In the genomic region with DNA sequence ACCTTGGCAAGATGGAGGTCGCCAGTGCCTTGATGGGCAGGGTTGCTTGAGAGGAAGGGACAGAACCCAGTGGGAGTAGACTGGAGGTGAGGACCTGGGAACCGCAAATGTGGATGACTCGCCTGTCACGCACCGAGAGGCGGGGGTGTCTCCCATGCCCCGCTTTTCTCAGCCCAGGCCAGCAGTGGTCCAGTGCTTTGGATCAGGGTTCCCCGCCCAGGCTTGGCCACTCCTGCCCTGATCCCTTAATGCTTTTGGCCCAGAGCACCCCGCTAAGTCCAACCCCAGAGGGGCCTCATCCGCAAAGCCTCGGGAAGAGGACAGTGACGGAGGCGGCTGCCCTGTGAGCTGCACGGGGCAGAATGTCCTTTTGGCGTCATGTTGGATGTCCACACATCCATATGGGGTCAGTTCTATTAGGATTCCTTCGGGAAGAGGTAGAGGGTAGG, we compare ENCODE assay signal across 23 cellular contexts. TPM values are rescaled to one million over a fixed set of nuclear protein-coding genes. Genes with fewer than 3 reads are reported as not detected.
A peak's percentile ranks its signal among the peaks of the same experiment; 100 is the strongest.
DNase-seq lines count a peak whose midpoint lies in the region; ATAC-seq and TF ChIP-seq lines count a peak whose summit lies in the region.
"Had no signal": no experiment of that assay in that cellular context is flagged by ENCODE, and none has a peak within 500 bp of the region (broad histone marks: within the 10 kb centered on the region; RNA-seq: fewer than 3 reads in every experiment).

No MANE protein-coding gene starts in this region.

- no peak for DNase-seq in activated CD4-positive, alpha-beta T cell treated with anti-CD3 and anti-CD28 coated beads for 36 hours
- DNase-seq in activated CD4-positive, alpha-beta T cell treated with anti-CD3 and anti-CD28 coated beads for 48 hours, result no peak
- no peak for DNase-seq in GM23338 (ENCODE audit: low spot score)
- no peak for DNase-seq in activated naive CD8-positive, alpha-beta T cell treated with anti-CD3 and anti-CD28 coated beads for 36 hours
- no peak for DNase-seq in neural crest cell (ENCODE audit: low read depth, low spot score)
- no peak for DNase-seq in T-helper 1 cell
- DNase-seq in NCI-H2196 (lab: John Stamatoyannopoulos, UW; ENCODE audit: unreplicated experiment), result no peak
- DNase-seq in GM20000 (ENCODE audit: low spot score), result no peak
- DNase-seq: activated naive CD4-positive, alpha-beta T cell; DMS53; effector CD4-positive, alpha-beta T cell; NCI-H1092; OCI-M1; stimulated activated naive CD4-positive, alpha-beta T cell treated with Interleukin-2 at 50 U/mL for 16 hours had no signal

- H3K36me3 ChIP-seq in GM23338 (ENCODE audit: insufficient read depth), result peaks cover 9% of the 10 kb centered on the region; the same call in 1 of the 2 replicates
- H3K36me3 ChIP-seq: breast epithelium had no signal

- no peak for ATAC-seq in activated CD4-positive, alpha-beta T cell treated with anti-CD3 and anti-CD28 coated beads for 36 hours
- no peak for ATAC-seq in GM23338
- ATAC-seq: heart right ventricle had no signal

- no peaks in the 10 kb centered on the region for H3K9me2 ChIP-seq in GM23338 (ENCODE audit: insufficient read depth)

- H3K4me1 ChIP-seq in GM23338 (ENCODE audit: insufficient read depth), result no peaks in the 10 kb centered on the region; the same call in 1 of the 2 replicates

- POLR2A ChIA-PET in activated CD4-positive, alpha-beta T cell treated with anti-CD3 and anti-CD28 coated beads for 36 hours (lab: Charles Lee), result no interaction called here

- peaks cover 19% of the 10 kb centered on the region for H3K4me1 Mint-ChIP-seq in activated CD4-positive, alpha-beta T cell treated with anti-CD3 and anti-CD28 coated beads for 36 hours
- H3K4me1 Mint-ChIP-seq in GM23338 (peaks cover 16% of the 10 kb centered on the region), neural crest cell (peaks cover 18% of the 10 kb centered on the region)
- peaks cover 11% of the 10 kb centered on the region for H3K4me1 Mint-ChIP-seq in activated naive CD8-positive, alpha-beta T cell treated with anti-CD3 and anti-CD28 coated beads for 36 hours

- H3F3A ChIP-seq in GM23338 (replicated peaks; ENCODE audit: low read depth), result 0 out of 2 replicates have a peak, but pooled peaks cover 3% of the 10 kb centered on the region

- no peak overlapping the region for H3K27ac Mint-ChIP-seq in activated CD4-positive, alpha-beta T cell treated with anti-CD3 and anti-CD28 coated beads for 36 hours
- H3K27ac Mint-ChIP-seq in GM23338 (no peak overlapping the region), neural crest cell (ENCODE audit: unreplicated experiment) (no peak overlapping the region)
- no peak overlapping the region for H3K27ac Mint-ChIP-seq in activated naive CD8-positive, alpha-beta T cell treated with anti-CD3 and anti-CD28 coated beads for 36 hours

- peak overlapping the region; percentile 85 for H3K4me3 Mint-ChIP-seq in activated CD4-positive, alpha-beta T cell treated with anti-CD3 and anti-CD28 coated beads for 36 hours
- H3K4me3 Mint-ChIP-seq in GM23338, result peak overlapping the region; percentile 82; the same call in 2 of the 3 replicates
- H3K4me3 Mint-ChIP-seq in activated naive CD8-positive, alpha-beta T cell treated with anti-CD3 and anti-CD28 coated beads for 36 hours, result peak overlapping the region; percentile 93
- H3K4me3 Mint-ChIP-seq in neural crest cell, result peak overlapping the region; percentile 57

- H3K27me3 ChIP-seq in GM23338 (ENCODE audit: insufficient read depth), result no peaks in the 10 kb centered on the region
- H3K27me3 ChIP-seq: BLaER1, breast epithelium, heart right ventricle had no signal

- peaks cover 36% of the 10 kb centered on the region for H3K36me3 Mint-ChIP-seq in activated CD4-positive, alpha-beta T cell treated with anti-CD3 and anti-CD28 coated beads for 36 hours (ENCODE audit: low read depth)
- H3K36me3 Mint-ChIP-seq in GM23338 (ENCODE audit: low read depth), result peaks cover 39% of the 10 kb centered on the region
- peaks cover 30% of the 10 kb centered on the region for H3K36me3 Mint-ChIP-seq in activated naive CD8-positive, alpha-beta T cell treated with anti-CD3 and anti-CD28 coated beads for 36 hours
- H3K36me3 Mint-ChIP-seq in neural crest cell (ENCODE audit: low read depth), result peaks cover 4% of the 10 kb centered on the region

- no peak overlapping the region for H3K27ac ChIP-seq in GM23338 (ENCODE audit: low read depth)
- H3K27ac ChIP-seq: 22Rv1, BLaER1, breast epithelium, heart right ventricle, SK-N-MC had no signal

- intact Hi-C loops in activated CD4-positive, alpha-beta T cell treated with anti-CD3 and anti-CD28 coated beads for 36 hours (cut with DNase I, micrococcal nuclease), result loop anchor here in 1 of 2 experiments (5.0 kb wide), 2 partner anchors 99 to 1436 kb away; a partner anchor contains a TSS

- H3K27me3 Mint-ChIP-seq in activated CD4-positive, alpha-beta T cell treated with anti-CD3 and anti-CD28 coated beads for 36 hours, result no peaks in the 10 kb centered on the region
- peaks cover 14% of the 10 kb centered on the region for H3K27me3 Mint-ChIP-seq in GM23338 (ENCODE audit: insufficient read depth, low read depth, poor library complexity)
- H3K27me3 Mint-ChIP-seq in activated naive CD8-positive, alpha-beta T cell treated with anti-CD3 and anti-CD28 coated beads for 36 hours, result peaks cover under 1% of the 10 kb centered on the region
- no peaks in the 10 kb centered on the region for H3K27me3 Mint-ChIP-seq in neural crest cell (ENCODE audit: low read depth)

- H4K20me1 ChIP-seq in GM23338 (replicated peaks; ENCODE audit: insufficient read depth), result no peaks in the 10 kb centered on the region; the same call in 1 of the 2 replicates

- H2AFZ ChIP-seq in GM23338, result no peak overlapping the region

- peaks cover 19% of the 10 kb centered on the region for H3K79me2 ChIP-seq in GM23338 (replicated peaks; ENCODE audit: insufficient read depth)

- H3K9me3 Mint-ChIP-seq in activated CD4-positive, alpha-beta T cell treated with anti-CD3 and anti-CD28 coated beads for 36 hours (ENCODE audit: low read depth), result no peaks in the 10 kb centered on the region
- H3K9me3 Mint-ChIP-seq in GM23338 (no peaks in the 10 kb centered on the region; the same call in 2 of the 3 replicates), neural crest cell (no peaks in the 10 kb centered on the region)
- H3K9me3 Mint-ChIP-seq in activated naive CD8-positive, alpha-beta T cell treated with anti-CD3 and anti-CD28 coated beads for 36 hours, result no peaks in the 10 kb centered on the region

- H3K4me3 ChIP-seq in GM23338, result no peak overlapping the region
- H3K4me3 ChIP-seq: BLaER1, heart right ventricle had no signal

- CTCF ChIA-PET in activated CD4-positive, alpha-beta T cell treated with anti-CD3 and anti-CD28 coated beads for 36 hours (lab: Charles Lee), result no interaction called here

- no peak overlapping the region for H3K4me2 ChIP-seq in GM23338

- TF ChIP-seq CTCF in GM23338 (conservative IDR thresholded peaks at IDR 0.05; ENCODE audit: low read depth in 2 of 2) (no peak), neural crest cell (conservative IDR thresholded peaks at IDR 0.05) (no peak), GM20000 (IDR thresholded peaks at IDR 0.05; ENCODE audit: extremely low read depth, missing control alignments) (no peak)

TF ChIP-seq in GM23338, 12 proteins besides CTCF, POLR2A, EP300 and RAD21 (continues in another document):
- TF ChIP-seq ZNF331 (CRISPR knock-in tag; IDR thresholded peaks at IDR 0.05; ENCODE audit: low read depth) (no peak), EZH2phosphoT487 (IDR thresholded peaks at IDR 0.05; ENCODE audit: unreplicated experiment) (no peak), EZH2 (IDR thresholded peaks at IDR 0.05; ENCODE audit: low read depth, unreplicated experiment) (no peak), ZNF114 (CRISPR knock-in tag; IDR thresholded peaks at IDR 0.05) (no peak)
- TF ChIP-seq, protein P1, sequence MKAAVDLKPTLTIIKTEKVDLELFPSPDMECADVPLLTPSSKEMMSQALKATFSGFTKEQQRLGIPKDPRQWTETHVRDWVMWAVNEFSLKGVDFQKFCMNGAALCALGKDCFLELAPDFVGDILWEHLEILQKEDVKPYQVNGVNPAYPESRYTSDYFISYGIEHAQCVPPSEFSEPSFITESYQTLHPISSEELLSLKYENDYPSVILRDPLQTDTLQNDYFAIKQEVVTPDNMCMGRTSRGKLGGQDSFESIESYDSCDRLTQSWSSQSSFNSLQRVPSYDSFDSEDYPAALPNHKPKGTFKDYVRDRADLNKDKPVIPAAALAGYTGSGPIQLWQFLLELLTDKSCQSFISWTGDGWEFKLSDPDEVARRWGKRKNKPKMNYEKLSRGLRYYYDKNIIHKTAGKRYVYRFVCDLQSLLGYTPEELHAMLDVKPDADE (IDR thresholded peaks at IDR 0.05), result no peak

RNA-seq across cellular contexts. Expression of a gene that starts 2.4 kb away (rescaled TPM):
- total RNA-seq in activated CD4-positive, alpha-beta T cell treated with anti-CD3 and anti-CD28 coated beads for 36 hours, result 10 to 100 TPM; 50.0 to 70.6 TPM
- total RNA-seq in GM23338 (2014; rRNA removed; shearing (Covaris generic)), result 96.5 and 116 TPM in 2 replicates
- 83.2 and 86.6 TPM in 2 replicates for polyA plus RNA-seq in GM23338 (2016; fragmentation: Nextera tagmentation; extraction: Ambion mirVana)
- 10 to 100 TPM; 74.0 to 78.8 TPM for total RNA-seq in activated naive CD8-positive, alpha-beta T cell treated with anti-CD3 and anti-CD28 coated beads for 36 hours
- total RNA-seq in neural crest cell, result 59.8 and 60.6 TPM in 2 replicates

RNA-seq across cellular contexts. Expression of a gene that starts 18.3 kb away (rescaled TPM):
- total RNA-seq in activated CD4-positive, alpha-beta T cell treated with anti-CD3 and anti-CD28 coated beads for 36 hours, result not detected
- not detected in 2 replicates for total RNA-seq in GM23338 (2014; rRNA removed; shearing (Covaris generic))
- polyA plus RNA-seq in GM23338 (2016; fragmentation: Nextera tagmentation; extraction: Ambion mirVana), result 0.27 TPM in 1 of 2 replicates, not detected in the other
- total RNA-seq in activated naive CD8-positive, alpha-beta T cell treated with anti-CD3 and anti-CD28 coated beads for 36 hours, result not detected
- total RNA-seq in neural crest cell, result not detected in 2 replicates
- total RNA-seq: breast epithelium, fibroblast of lung, kidney epithelial cell, mucosa of gallbladder, ureter had no signal
- polyA plus RNA-seq: fibroblast of lung had no signal

RNA-seq across cellular contexts. Expression of a gene that starts 23.3 kb away (rescaled TPM):
- 1 to 10 TPM; 1.5 to 2.4 TPM for total RNA-seq in activated CD4-positive, alpha-beta T cell treated with anti-CD3 and anti-CD28 coated beads for 36 hours
- total RNA-seq in GM23338 (2014; rRNA removed; shearing (Covaris generic)), result 44.4 and 49.8 TPM in 2 replicates
- polyA plus RNA-seq in GM23338 (2016; fragmentation: Nextera tagmentation; extraction: Ambion mirVana), result 10.7 and 11.4 TPM in 2 replicates
- total RNA-seq in activated naive CD8-positive, alpha-beta T cell treated with anti-CD3 and anti-CD28 coated beads for 36 hours, result under 1 TPM; 0.20 to 0.27 TPM
- total RNA-seq in neural crest cell, result 27.5 and 32.4 TPM in 2 replicates

RNA-seq across cellular contexts. Expression of a gene that starts 43.0 kb away (rescaled TPM):
- total RNA-seq in activated CD4-positive, alpha-beta T cell treated with anti-CD3 and anti-CD28 coated beads for 36 hours, result not detected
- not detected in 2 replicates for total RNA-seq in GM23338 (2014; rRNA removed; shearing (Covaris generic))
- not detected in 2 replicates for polyA plus RNA-seq in GM23338 (2016; fragmentation: Nextera tagmentation; extraction: Ambion mirVana)
- not detected for total RNA-seq in activated naive CD8-positive, alpha-beta T cell treated with anti-CD3 and anti-CD28 coated beads for 36 hours
- total RNA-seq in neural crest cell, result not detected in 2 replicates
- total RNA-seq: breast epithelium, fibroblast of lung, heart right ventricle, kidney epithelial cell, mucosa of gallbladder, ureter had no signal
- polyA plus RNA-seq: fibroblast of lung, heart right ventricle had no signal

RNA-seq across cellular contexts. Expression of a gene that starts 58.7 kb away (rescaled TPM):
- not detected for total RNA-seq in activated CD4-positive, alpha-beta T cell treated with anti-CD3 and anti-CD28 coated beads for 36 hours
- total RNA-seq in GM23338 (2014; rRNA removed; shearing (Covaris generic)), result not detected in 2 replicates
- not detected in 2 replicates for polyA plus RNA-seq in GM23338 (2016; fragmentation: Nextera tagmentation; extraction: Ambion mirVana)
- not detected for total RNA-seq in activated naive CD8-positive, alpha-beta T cell treated with anti-CD3 and anti-CD28 coated beads for 36 hours
- total RNA-seq in neural crest cell, result not detected in 2 replicates
- total RNA-seq: breast epithelium, fibroblast of lung, heart right ventricle, kidney epithelial cell, mucosa of gallbladder, ureter had no signal
- polyA plus RNA-seq: fibroblast of lung, heart right ventricle had no signal
